Comparison of ENCODE assay signal across 21 cellular contexts in genomic region chr4:115671581-115671980, GRCh38.
"Had no signal": no experiment of that assay in that cellular context is flagged by ENCODE, and none has a peak within 500 bp of the region (broad histone marks: within the 10 kb centered on the region; RNA-seq: fewer than 3 reads in every experiment).

No MANE protein-coding gene starts in this region.

- H3K4me3 ChIP-seq: body of pancreas, dorsolateral prefrontal cortex, ovary, psoas muscle, suprapubic skin had no signal

- DNase-seq: activated CD4-positive, alpha-beta T cell treated with anti-CD3 and anti-CD28 coated beads for 36 hours; activated CD4-positive, alpha-beta T cell treated with anti-CD3 and anti-CD28 coated beads, Interleukin-2, amount 50 U/mL, for 48 hours; activated naive CD8-positive, alpha-beta T cell treated with anti-CD3 and anti-CD28 coated beads for 36 hours; amniotic stem cell; body of pancreas; dorsolateral prefrontal cortex; foreskin fibroblast; hippocampal formation; left cardiac atrium; mesendoderm; natural killer cell; ovary; psoas muscle; right cardiac atrium; small intestine; stimulated activated CD4-positive, alpha-beta T cell treated with anti-CD3 and anti-CD28 coated beads, Interleukin-15, amount 100 ng/mL, for 24 hours; stimulated activated CD4-positive, alpha-beta T cell treated with anti-CD3 and anti-CD28 coated beads, Interleukin-2, amount 100 ng/mL, for 48 hours; stimulated activated naive CD8-positive, alpha-beta T cell treated with anti-CD3 and anti-CD28 coated beads, Interleukin-15, amount 100 ng/mL, for 72 hours; trophoblast cell had no signal

- ATAC-seq: activated CD4-positive, alpha-beta T cell treated with anti-CD3 and anti-CD28 coated beads for 36 hours; body of pancreas; left cardiac atrium; natural killer cell; psoas muscle; right cardiac atrium; stimulated activated naive CD8-positive, alpha-beta T cell treated with anti-CD3 and anti-CD28 coated beads, Interleukin-15, amount 100 ng/mL, for 72 hours; WTC11 had no signal
